In the genomic region with DNA sequence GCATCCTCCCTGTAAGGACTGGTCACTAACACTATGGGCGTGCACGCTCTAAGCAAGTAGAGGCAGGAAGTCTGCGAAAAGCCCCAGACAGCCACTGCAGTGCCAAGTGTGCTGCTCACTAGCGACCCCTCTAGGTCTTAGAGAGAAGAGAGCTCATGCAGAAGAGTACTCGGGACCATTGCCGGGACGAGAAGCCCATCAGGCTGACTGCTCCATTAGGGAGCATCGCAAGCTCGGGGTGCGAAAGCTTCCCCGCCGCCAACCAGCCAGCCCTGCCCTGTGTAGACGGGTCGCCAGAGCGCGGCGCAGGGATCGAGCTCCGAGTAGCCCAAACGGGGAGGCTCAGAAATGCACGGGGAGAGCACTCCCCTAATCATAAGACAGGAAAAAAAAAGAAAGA, we compare ENCODE assay signal across 1 cellular context.
TF ChIP-seq lines count a peak whose summit lies in the region.

No MANE protein-coding gene starts in this region.

TF ChIP-seq in GM12878, 131 proteins besides CTCF, POLR2A, EP300 and RAD21:
- TF ChIP-seq, protein P1, sequence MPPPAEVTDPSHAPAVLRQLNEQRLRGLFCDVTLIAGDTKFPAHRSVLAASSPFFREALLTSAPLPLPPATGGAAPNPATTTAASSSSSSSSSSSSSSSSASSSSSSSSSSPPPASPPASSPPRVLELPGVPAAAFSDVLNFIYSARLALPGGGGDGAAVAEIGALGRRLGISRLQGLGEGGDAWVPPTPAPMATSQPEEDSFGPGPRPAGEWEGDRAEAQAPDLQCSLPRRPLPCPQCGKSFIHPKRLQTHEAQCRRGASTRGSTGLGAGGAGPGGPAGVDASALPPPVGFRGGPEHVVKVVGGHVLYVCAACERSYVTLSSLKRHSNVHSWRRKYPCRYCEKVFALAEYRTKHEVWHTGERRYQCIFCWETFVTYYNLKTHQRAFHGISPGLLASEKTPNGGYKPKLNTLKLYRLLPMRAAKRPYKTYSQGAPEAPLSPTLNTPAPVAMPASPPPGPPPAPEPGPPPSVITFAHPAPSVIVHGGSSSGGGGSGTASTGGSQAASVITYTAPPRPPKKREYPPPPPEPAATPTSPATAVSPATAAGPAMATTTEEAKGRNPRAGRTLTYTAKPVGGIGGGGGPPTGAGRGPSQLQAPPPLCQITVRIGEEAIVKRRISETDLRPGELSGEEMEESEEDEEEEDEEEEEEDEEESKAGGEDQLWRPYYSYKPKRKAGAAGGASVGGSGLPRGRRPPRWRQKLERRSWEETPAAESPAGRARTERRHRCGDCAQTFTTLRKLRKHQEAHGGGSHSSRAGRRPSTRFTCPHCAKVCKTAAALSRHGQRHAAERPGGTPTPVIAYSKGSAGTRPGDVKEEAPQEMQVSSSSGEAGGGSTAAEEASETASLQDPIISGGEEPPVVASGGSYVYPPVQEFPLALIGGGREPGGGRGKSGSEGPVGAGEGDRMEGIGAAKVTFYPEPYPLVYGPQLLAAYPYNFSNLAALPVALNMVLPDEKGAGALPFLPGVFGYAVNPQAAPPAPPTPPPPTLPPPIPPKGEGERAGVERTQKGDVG (CRISPR knock-in tag; IDR thresholded peaks at IDR 0.05): no peak
- TF ChIP-seq ZNF274 (IDR thresholded peaks at IDR 0.05; ENCODE audit: insufficient read depth, insufficient read length): no peak
- TF ChIP-seq TCF3 (IDR thresholded peaks at IDR 0.05; ENCODE audit: borderline replicate concordance, insufficient read depth, low read depth, low read length): no peak
- no peak for TF ChIP-seq DPF2 (IDR thresholded peaks at IDR 0.05)
- no peak for TF ChIP-seq IKZF2 (IDR thresholded peaks at IDR 0.05)
- TF ChIP-seq RAD51 (IDR thresholded peaks at IDR 0.05): no peak
- no peak for TF ChIP-seq HDAC2 (IDR thresholded peaks at IDR 0.05)
- no peak for TF ChIP-seq ZBED1 (IDR thresholded peaks at IDR 0.05; ENCODE audit: borderline replicate concordance)
- TF ChIP-seq SP1 (IDR thresholded peaks at IDR 0.05; ENCODE audit: low read depth, low read length): no peak
- TF ChIP-seq ZNF687 (IDR thresholded peaks at IDR 0.05): no peak
- TF ChIP-seq, protein P2, sequence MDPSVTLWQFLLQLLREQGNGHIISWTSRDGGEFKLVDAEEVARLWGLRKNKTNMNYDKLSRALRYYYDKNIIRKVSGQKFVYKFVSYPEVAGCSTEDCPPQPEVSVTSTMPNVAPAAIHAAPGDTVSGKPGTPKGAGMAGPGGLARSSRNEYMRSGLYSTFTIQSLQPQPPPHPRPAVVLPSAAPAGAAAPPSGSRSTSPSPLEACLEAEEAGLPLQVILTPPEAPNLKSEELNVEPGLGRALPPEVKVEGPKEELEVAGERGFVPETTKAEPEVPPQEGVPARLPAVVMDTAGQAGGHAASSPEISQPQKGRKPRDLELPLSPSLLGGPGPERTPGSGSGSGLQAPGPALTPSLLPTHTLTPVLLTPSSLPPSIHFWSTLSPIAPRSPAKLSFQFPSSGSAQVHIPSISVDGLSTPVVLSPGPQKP (IDR thresholded peaks at IDR 0.05; ENCODE audit: low read depth, low read length): no peak
- TF ChIP-seq ASH2L (IDR thresholded peaks at IDR 0.05; ENCODE audit: borderline replicate concordance, low read depth): no peak
- no peak for TF ChIP-seq SUPT20H (IDR thresholded peaks at IDR 0.05; ENCODE audit: borderline replicate concordance, control insufficient read depth, low read depth, low read length)
- no peak for TF ChIP-seq HCFC1 (IDR thresholded peaks at IDR 0.05; ENCODE audit: low read length)
- no peak for TF ChIP-seq ZNF384 (IDR thresholded peaks at IDR 0.05; ENCODE audit: borderline replicate concordance, low read depth, low read length)
